ENCODE assay signal across 8 cellular contexts in the genomic region with DNA sequence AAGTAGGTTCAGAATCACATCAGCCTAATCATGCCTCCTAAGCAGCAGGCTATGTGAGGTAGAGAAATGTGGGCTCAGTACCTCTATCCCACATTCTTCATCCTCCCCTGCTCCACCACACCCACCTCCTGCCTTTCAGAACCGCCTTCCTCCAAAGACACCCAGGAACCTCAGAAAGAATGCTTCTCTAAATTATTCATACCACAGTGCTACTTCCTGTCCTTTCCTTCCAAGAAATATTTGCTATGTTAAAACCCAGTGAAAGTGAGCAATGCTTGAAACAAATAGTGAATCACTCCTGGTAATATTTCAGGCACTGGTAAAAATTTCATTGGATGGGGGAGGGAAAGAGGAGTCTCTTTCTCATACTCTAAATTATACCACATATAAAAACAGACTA. TPM values are rescaled to one million over a fixed set of nuclear protein-coding genes. Genes with fewer than 3 reads are reported as not detected.
A peak's percentile ranks its signal among the peaks of the same experiment; 100 is the strongest.
DNase-seq lines count a peak whose midpoint lies in the region; ATAC-seq and TF ChIP-seq lines count a peak whose summit lies in the region.

No MANE protein-coding gene starts in this region.

- H3K4me2 ChIP-seq in PC-9 (peak overlapping the region; percentile 24), osteoblast (ENCODE audit: insufficient read depth, low read length) (peak overlapping the region; percentile 78)

- no peaks in the 10 kb centered on the region for H3K9me2 ChIP-seq in PC-9 (ENCODE audit: insufficient read depth)

- no peaks in the 10 kb centered on the region for H3K27me3 ChIP-seq in PC-9 (ENCODE audit: insufficient read depth, low read depth)
- H3K27me3 ChIP-seq in osteoblast (ENCODE audit: insufficient read depth, low read length) = no peaks in the 10 kb centered on the region

- H3F3A ChIP-seq in PC-9 (ENCODE audit: insufficient read depth, low read depth) = peaks cover 17% of the 10 kb centered on the region; the same call in 1 of the 2 replicates

- H2AFZ ChIP-seq in PC-9 = no peak overlapping the region; the same call in 1 of the 2 replicates
- H2AFZ ChIP-seq in osteoblast (ENCODE audit: low read length) = no peak overlapping the region

- CTCF ChIA-PET in PC-9 (lab: Charles Lee) = no interaction called here

- no TSS peak for BruUV-seq in PC-9 (replicated peaks; lab: Mats Ljungman, UMichigan)

- DNase-seq in Daoy (ENCODE audit: low read depth) (peak; percentile 89), PC-9 (peak; percentile 57 to 85), coronary artery (ENCODE audit: low spot score) (no peak), osteoblast (ENCODE audit: insufficient read length, low spot score, missing footprints) (peak; percentile 76), anterior cingulate cortex (lab: John Stamatoyannopoulos, UW) (no peak), occipital lobe (lab: John Stamatoyannopoulos, UW) (no peak), erythroblast (lab: John Stamatoyannopoulos, UW) (no peak)

- H4K20me1 ChIP-seq in PC-9 (ENCODE audit: insufficient read depth) = no peaks in the 10 kb centered on the region
- H4K20me1 ChIP-seq in osteoblast (ENCODE audit: insufficient read depth, low read length) = no peaks in the 10 kb centered on the region

- no peak for TF ChIP-seq CTCF in PC-9 (conservative IDR thresholded peaks at IDR 0.05)
- TF ChIP-seq CTCF in coronary artery (IDR thresholded peaks at IDR 0.05) = no peak
- no peak for TF ChIP-seq CTCF in osteoblast (IDR thresholded peaks at IDR 0.05; ENCODE audit: extremely low read depth, low read depth, low read length)

- H3K9me3 ChIP-seq in PC-9 (ENCODE audit: insufficient read depth, low read depth) (no peaks in the 10 kb centered on the region), osteoblast (ENCODE audit: low read depth, low read length) (no peaks in the 10 kb centered on the region)

- TF ChIP-seq POLR2A in erythroblast (IDR thresholded peaks at IDR 0.05; ENCODE audit: low read length) = no peak

- H3K4me1 ChIP-seq in PC-9 (replicated peaks; ENCODE audit: insufficient read depth) (peaks cover 24% of the 10 kb centered on the region), osteoblast (ENCODE audit: insufficient read depth, low read length) (peaks cover 43% of the 10 kb centered on the region)

- H3K79me2 ChIP-seq in PC-9 (ENCODE audit: low read depth) (no peaks in the 10 kb centered on the region), osteoblast (ENCODE audit: insufficient read depth, low read length) (no peaks in the 10 kb centered on the region)

- POLR2A ChIA-PET in PC-9 (lab: Charles Lee; ENCODE audit: unreplicated experiment) = no interaction called here

- H3K27ac ChIP-seq in PC-9 (peak overlapping the region; percentile 70), coronary artery (peak overlapping the region; percentile 19 to 74), osteoblast (ENCODE audit: low read depth, low read length) (peak overlapping the region; percentile 89)

- H3K36me3 ChIP-seq in PC-9 (ENCODE audit: low read depth) (no peaks in the 10 kb centered on the region), osteoblast (ENCODE audit: insufficient read depth, low read length) (no peaks in the 10 kb centered on the region)

- H3K4me3 ChIP-seq in PC-9 (no peak overlapping the region), coronary artery (no peak overlapping the region), osteoblast (ENCODE audit: insufficient read depth, low read length) (no peak overlapping the region)

- ATAC-seq in HG03354 (IDR thresholded peaks at IDR 0.05; ENCODE audit: poor library complexity, severe bottlenecking, unreplicated experiment) = no peak

- intact Hi-C loops in PC-9 (cut with micrococcal nuclease; ENCODE audit: unreplicated experiment) = loop anchor here (1.0 kb wide), 1 partner anchor 8 kb away; no protein-coding TSS in a partner anchor

RNA-seq across cellular contexts. Expression of a gene that starts 24.0 kb away (rescaled TPM):
- total RNA-seq in Daoy (2014; rRNA removed; shearing (Covaris generic)) = 17.1 and 32.2 TPM in 2 replicates
- total RNA-seq in PC-9 (2021) (36.1 and 42.2 TPM in 2 replicates), osteoblast (32.1 and 38.4 TPM in 2 replicates), occipital lobe (130 TPM)

Comparison
In these comparisons a context has a peak if more than half of its experiments do, and no peak if none do; other contexts are left out.
1. DNase-seq: peak in Daoy (single experiment), PC-9 (2 of 2) and osteoblast (single experiment); none in coronary artery (single experiment), anterior cingulate cortex (0 of 58), occipital lobe (single experiment) and erythroblast (0 of 2).
2. Peak in every context shown above with its lines, with median percentiles within 50 percentile points of each other: H3K27ac ChIP-seq.